Comparison of ENCODE assay signal across 11 cellular contexts in the genomic region with DNA sequence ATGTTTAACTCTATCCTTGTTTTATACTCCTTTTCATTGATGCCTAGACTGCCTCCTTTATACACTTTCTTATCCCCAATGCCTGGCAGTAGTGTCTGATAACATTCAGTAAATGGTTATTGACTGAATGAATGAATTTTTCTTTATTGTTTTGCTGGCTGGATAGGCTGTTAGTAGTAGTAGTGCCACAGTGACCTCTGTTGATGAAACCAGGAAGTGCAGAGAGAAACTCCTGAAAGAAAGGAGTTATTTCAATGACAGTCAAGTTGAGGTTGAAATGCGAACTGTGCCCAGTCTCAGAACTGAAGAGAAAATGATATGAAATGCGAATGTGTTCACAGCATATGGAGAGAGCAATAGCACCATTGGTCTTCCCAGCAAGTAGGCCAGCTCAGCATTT. TPM values are rescaled to one million over a fixed set of nuclear protein-coding genes. Genes with fewer than 3 reads are reported as not detected.
DNase-seq lines count a peak whose midpoint lies in the region; FAIRE-seq and TF ChIP-seq lines count a peak whose summit lies in the region.
"Had no signal": no experiment of that assay in that cellular context is flagged by ENCODE, and none has a peak within 500 bp of the region (broad histone marks: within the 10 kb centered on the region; RNA-seq: fewer than 3 reads in every experiment).

No MANE protein-coding gene starts in this region.

- H4K8ac ChIP-seq in H1 (ENCODE audit: extremely low read depth, insufficient read depth, low read length) (no peak overlapping the region), trophoblast cell (ENCODE audit: low read depth, low read length) (no peak overlapping the region)

- H2BK120ac ChIP-seq in H1 (replicated peaks; ENCODE audit: low read depth, low read length) = no peak overlapping the region
- no peak overlapping the region for H2BK120ac ChIP-seq in trophoblast cell (ENCODE audit: insufficient read depth, low read length, poor library complexity)

- TF ChIP-seq CTCF in LNCaP clone FGC (IDR thresholded peaks at IDR 0.05; ENCODE audit: control insufficient read depth, extremely low read depth, insufficient read depth) (peak; percentile 27), H1 (IDR thresholded peaks at IDR 0.05; ENCODE audit: control extremely low read depth in 1 of 3, insufficient read depth in 1 of 3, low read depth in 1 of 3, low read length in 3 of 3) (peak in 2 of 3 experiments; percentile 57 to 71; a peak in 2 of 4 replicates)

- H3K36me3 ChIP-seq in H1 (ENCODE audit: control insufficient read depth in 2 of 4, insufficient read depth in 4 of 4, low read length in 3 of 4) = no peaks in the 10 kb centered on the region
- H3K36me3 ChIP-seq in trophoblast cell (ENCODE audit: control insufficient read depth in 1 of 2, insufficient read depth in 2 of 2, low read length in 2 of 2) = no peaks in the 10 kb centered on the region

- no peak overlapping the region for H2BK20ac ChIP-seq in H1 (ENCODE audit: low read length)

- no peak for FAIRE-seq in H1 (lab: Jason Lieb, UNC)

- no peaks in the 10 kb centered on the region for H3K27me3 ChIP-seq in H1 (replicated peaks in 1 of 4; ENCODE audit: control insufficient read depth in 3 of 4, extremely low read depth in 1 of 4, insufficient read depth in 3 of 4, low read length in 3 of 4)
- H3K27me3 ChIP-seq in trophoblast cell (ENCODE audit: insufficient read depth, low read length) = no peaks in the 10 kb centered on the region

- CTCF ChIA-PET in H1 (lab: Charles Lee; ENCODE audit: partially characterized antibody) = interaction anchor here (0.7 to 3.8 kb wide), 21 partner anchors 12 to 357 kb away, joined by 3 to 29 read pairs (median 4); a partner anchor contains a TSS

- TF ChIP-seq POLR2A in H1 (IDR thresholded peaks at IDR 0.05; ENCODE audit: control extremely low read depth in 1 of 2, low read depth in 2 of 2, low read length in 2 of 2) = no peak

- H4K20me1 ChIP-seq in H1 (replicated peaks in 1 of 2; ENCODE audit: control insufficient read depth in 1 of 2, insufficient read depth in 2 of 2, low read length in 2 of 2) = no peaks in the 10 kb centered on the region

- no peaks in the 10 kb centered on the region for H3K9me3 ChIP-seq in H1 (ENCODE audit: insufficient read depth in 2 of 2, low read depth in 1 of 2, low read length in 1 of 2)
- no peaks in the 10 kb centered on the region for H3K9me3 ChIP-seq in trophoblast cell (ENCODE audit: insufficient read depth, low read depth, low read length)

- no peak for TF ChIP-seq EP300 in H1 (IDR thresholded peaks at IDR 0.05; ENCODE audit: borderline replicate concordance in 1 of 2, low read depth in 2 of 2, low read length in 2 of 2)

- no peak overlapping the region for H3K23ac ChIP-seq in H1 (ENCODE audit: insufficient read length)
- no peak overlapping the region for H3K23ac ChIP-seq in trophoblast cell (ENCODE audit: low read length)

- no peak overlapping the region for H4K91ac ChIP-seq in H1 (replicated peaks; ENCODE audit: insufficient read length, low read length)
- H4K91ac ChIP-seq in trophoblast cell (ENCODE audit: low read depth, low read length) = peak overlapping the region; percentile 5

- 83% methylated on average over 2 of the region's 2 CpGs; no CpG with 5 or more reads in 1 of the 2 experiments for WGBS in H1 (ENCODE audit: extremely low coverage in 1 of 2, insufficient coverage in 1 of 2, insufficient read length in 1 of 2, insufficient replicate concordance in 2 of 2, low coverage in 1 of 2, low lambda C conversion rate in 2 of 2, missing lambda C conversion rate in 1 of 2), 2 experiments
- WGBS in trophoblast cell (ENCODE audit: extremely low coverage, insufficient coverage, insufficient read length) = no CpG with 5 or more reads among the region's 2 CpGs

- no peak overlapping the region for H3K4me2 ChIP-seq in H1 (ENCODE audit: insufficient read depth in 1 of 2, low read depth in 2 of 2, low read length in 2 of 2)
- H3K4me2 ChIP-seq in trophoblast cell (ENCODE audit: low read length) = no peak overlapping the region
- H3K4me2 ChIP-seq: KMS-11 had no signal

- H3K4ac ChIP-seq in H1 (replicated peaks; ENCODE audit: insufficient read length, low read depth, low read length) (no peak overlapping the region), trophoblast cell (ENCODE audit: low read depth, low read length) (no peak overlapping the region)

- H2AK5ac ChIP-seq in H1 (ENCODE audit: low read depth, low read length) (no peak overlapping the region), trophoblast cell (ENCODE audit: low read length) (no peak overlapping the region)

- H3K27ac ChIP-seq in H1 (ENCODE audit: low read depth, low read length) (no peak overlapping the region), trophoblast cell (ENCODE audit: low read depth, low read length) (no peak overlapping the region)
- H3K27ac ChIP-seq: KMS-11 had no signal

- no peaks in the 10 kb centered on the region for H3K4me1 ChIP-seq in H1 (replicated peaks in 1 of 4; ENCODE audit: control insufficient read depth in 3 of 4, insufficient read depth in 4 of 4, low read length in 3 of 4)
- no peaks in the 10 kb centered on the region for H3K4me1 ChIP-seq in trophoblast cell (ENCODE audit: control insufficient read depth in 1 of 2, insufficient read depth in 2 of 2, low read length in 2 of 2)

- no peaks in the 10 kb centered on the region for H3K79me2 ChIP-seq in H1 (ENCODE audit: control insufficient read depth in 1 of 2, insufficient read depth in 2 of 2, low read length in 2 of 2)
- H3K79me2 ChIP-seq in trophoblast cell (ENCODE audit: control insufficient read depth, insufficient read depth, low read length, poor library complexity) = no peaks in the 10 kb centered on the region

- POLR2A ChIA-PET in H1 (lab: Charles Lee; ENCODE audit: partially characterized antibody) = no interaction called here

- no peak overlapping the region for H3K14ac ChIP-seq in H1 (ENCODE audit: insufficient read length)
- no peak overlapping the region for H3K14ac ChIP-seq in trophoblast cell (ENCODE audit: low read length)

- no peak overlapping the region for H4K5ac ChIP-seq in H1 (ENCODE audit: insufficient read length, low read depth, low read length)

- H3K9ac ChIP-seq in H1 (replicated peaks in 1 of 4; ENCODE audit: extremely low read depth in 1 of 4, low read depth in 3 of 4, low read length in 3 of 4) = no peak overlapping the region
- no peak overlapping the region for H3K9ac ChIP-seq in trophoblast cell (ENCODE audit: low read length)
- H3K9ac ChIP-seq: KMS-11 had no signal

- DNase-seq in DMS 273 (lab: John Stamatoyannopoulos, UW; ENCODE audit: unreplicated experiment) (peak; percentile 17), DMS 273 treated with DMSO at 0.1 percent for 48 hours (lab: John Stamatoyannopoulos, UW) (no peak), LNCaP clone FGC (ENCODE audit: low read depth) (no peak), H1 (ENCODE audit: low read depth in 1 of 2, low spot score in 2 of 2) (peak in 1 of 2 experiments; percentile 57), trophoblast cell (peak; percentile 35 to 74), NCI-H226 (no peak), NCI-H2081 (lab: John Stamatoyannopoulos, UW) (no peak), NCI-H2227 treated with DMSO at 0.1 percent for 48 hours (lab: John Stamatoyannopoulos, UW) (no peak)
- DNase-seq: 8988T, activated B cell treated with CpG ODN at 0.5 μM for 24 hours had no signal

- no peak overlapping the region for H2BK15ac ChIP-seq in H1 (ENCODE audit: low read length)

- H3K23me2 ChIP-seq in H1 (ENCODE audit: low read depth, low read length) = no peaks in the 10 kb centered on the region

- H2BK5ac ChIP-seq in H1 (ENCODE audit: low read depth, low read length) (no peak overlapping the region), trophoblast cell (ENCODE audit: low read depth, low read length, poor library complexity) (no peak overlapping the region)

- H3K18ac ChIP-seq in H1 (ENCODE audit: extremely low read depth, low read length) = no peak overlapping the region
- H3K18ac ChIP-seq in trophoblast cell (ENCODE audit: low read length) = no peak overlapping the region

- H3K79me1 ChIP-seq in H1 (ENCODE audit: low read depth, low read length) = no peaks in the 10 kb centered on the region
- no peaks in the 10 kb centered on the region for H3K79me1 ChIP-seq in trophoblast cell (ENCODE audit: low read length)

- no peak overlapping the region for H4K12ac ChIP-seq in trophoblast cell (ENCODE audit: low read depth, low read length)

- H2BK12ac ChIP-seq in H1 (ENCODE audit: low read depth, low read length) (no peak overlapping the region), trophoblast cell (ENCODE audit: low read length) (no peak overlapping the region)

- H3K4me3 ChIP-seq in LNCaP clone FGC (ENCODE audit: low read depth, low read length) = no peak overlapping the region
- H3K4me3 ChIP-seq in H1 (ENCODE audit: extremely low read depth in 1 of 4, insufficient read depth in 2 of 4, low read depth in 3 of 4, low read length in 4 of 4) = no peak overlapping the region
- no peak overlapping the region for H3K4me3 ChIP-seq in trophoblast cell (ENCODE audit: low read depth, low read length)

- H3K56ac ChIP-seq in H1 (replicated peaks; ENCODE audit: insufficient read length, low read depth, low read length) = no peak overlapping the region

- peak; percentile 81 to 83 for TF ChIP-seq RAD21 in H1 (IDR thresholded peaks at IDR 0.05 in 1 of 2, conservative IDR thresholded peaks at IDR 0.05 in 1 of 2; ENCODE audit: low read depth in 2 of 2, low read length in 2 of 2)

- H2AFZ ChIP-seq in H1 (ENCODE audit: low read length) (no peak overlapping the region), trophoblast cell (ENCODE audit: insufficient read depth, low read length, poor library complexity) (no peak overlapping the region)

TF ChIP-seq in H1, 55 proteins besides CTCF, POLR2A, EP300 and RAD21 (continues in another document):
- TF ChIP-seq TAF7 (optimal IDR thresholded peaks at IDR 0.05; ENCODE audit: borderline replicate concordance, low read depth, low read length) (no peak), MAFK (IDR thresholded peaks at IDR 0.05; ENCODE audit: low read depth, low read length) (no peak), RFX5 (IDR thresholded peaks at IDR 0.05; ENCODE audit: borderline replicate concordance, low read depth, low read length) (no peak), GTF2F1 (IDR thresholded peaks at IDR 0.05; ENCODE audit: borderline replicate concordance, low read depth, low read length) (no peak)
- TF ChIP-seq, protein P1, sequence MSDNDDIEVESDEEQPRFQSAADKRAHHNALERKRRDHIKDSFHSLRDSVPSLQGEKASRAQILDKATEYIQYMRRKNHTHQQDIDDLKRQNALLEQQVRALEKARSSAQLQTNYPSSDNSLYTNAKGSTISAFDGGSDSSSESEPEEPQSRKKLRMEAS (IDR thresholded peaks at IDR 0.05) = no peak

RNA-seq across cellular contexts. Expression of a gene that starts 26.8 kb away (rescaled TPM):
- total RNA-seq in H1 (2021; fragmentation: NEBNext Ultra II Directional; extraction: Animal tissue kit (Norgen Biotek cat#: 25700)) = 0.13 and 0.15 TPM in 2 replicates
- polyA plus RNA-seq in H1 (2011; rRNA removed) = 0.03 and 0.06 TPM in 2 replicates
- 0.06 TPM for polyA plus RNA-seq in H1 (2011; cell fraction: cytosol; rRNA removed)
- polyA plus RNA-seq in H1 (2011; cell fraction: nucleus; rRNA removed) = 0.06 TPM
- 0.03 to 0.10 TPM (median 0.05 TPM) in 4 replicates for polyA plus RNA-seq in H1 (2012, experiment 1 of 2)
- polyA plus RNA-seq in H1 (2012, experiment 2 of 2) = not detected
- polyA plus RNA-seq in H1 (2013, experiment 1 of 2) = 0.30 TPM
- polyA plus RNA-seq in H1 (2013, experiment 2 of 2) = 0.18 TPM
- 0.12 and 0.28 TPM in 2 replicates for polyA minus RNA-seq in H1 (2011; rRNA and poly(A)+ RNA removed)
- polyA minus RNA-seq in H1 (2011; cell fraction: cytosol; rRNA and poly(A)+ RNA removed) = not detected
- polyA minus RNA-seq in H1 (2011; cell fraction: nucleus; rRNA and poly(A)+ RNA removed) = 0.10 TPM
- polyA plus RNA-seq in trophoblast cell (2013) = 1.3 and 1.6 TPM in 2 replicates
- total RNA-seq: activated B cell treated with CpG ODN at 0.5 μM for 24 hours had no signal

Comparison
In these comparisons a context has a peak if more than half of its experiments do, and no peak if none do; other contexts are left out.
1. DNase-seq: peak in DMS 273 (single experiment) and trophoblast cell (2 of 2); none in DMS 273 treated with DMSO at 0.1 percent for 48 hours (single experiment), LNCaP clone FGC (single experiment), NCI-H226 (single experiment), NCI-H2081 (0 of 2) and NCI-H2227 treated with DMSO at 0.1 percent for 48 hours (single experiment).